ENCODE assay signal across 11 cellular contexts in the genomic region with DNA sequence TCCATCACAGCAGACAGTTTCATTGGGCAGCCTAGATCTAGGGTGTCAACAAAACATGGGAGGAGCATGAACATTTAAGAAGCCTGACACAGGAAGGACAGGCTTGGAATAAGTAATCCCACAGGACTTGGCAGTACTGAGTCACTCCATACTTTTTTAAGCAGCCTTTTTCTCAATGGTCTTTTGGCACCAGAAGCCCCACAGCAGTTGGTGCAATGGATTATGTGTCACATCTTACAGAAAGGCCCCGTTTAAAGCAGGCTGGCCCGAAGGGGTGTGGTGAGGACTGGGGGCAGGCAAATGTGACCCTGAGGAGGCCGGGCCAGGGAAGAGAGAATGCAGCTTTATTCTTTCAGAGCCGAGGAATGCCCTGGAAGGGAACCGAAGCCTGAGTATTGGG. TPM values are rescaled to one million over a fixed set of nuclear protein-coding genes. Genes with fewer than 3 reads are reported as not detected.
A peak's percentile ranks its signal among the peaks of the same experiment; 100 is the strongest.
DNase-seq lines count a peak whose midpoint lies in the region; ATAC-seq and TF ChIP-seq lines count a peak whose summit lies in the region.
"Had no signal": no experiment of that assay in that cellular context is flagged by ENCODE, and none has a peak within 500 bp of the region (broad histone marks: within the 10 kb centered on the region; RNA-seq: fewer than 3 reads in every experiment).

No MANE protein-coding gene starts in this region.

- H3K9me3 Mint-ChIP-seq in stimulated activated naive CD8-positive, alpha-beta T cell treated with anti-CD3 and anti-CD28 coated beads, Interleukin-15, amount 100 ng/mL, for 72 hours: peaks cover 0 to 6% of the 10 kb centered on the region in 2 donors

- no peaks in the 10 kb centered on the region for H3K4me1 Mint-ChIP-seq in stimulated activated naive CD8-positive, alpha-beta T cell treated with anti-CD3 and anti-CD28 coated beads, Interleukin-15, amount 100 ng/mL, for 72 hours

- H3K27ac ChIP-seq in heart right ventricle: peak overlapping the region in 9 of 10 donors; percentile 4 to 82 (median 64)

- intact Hi-C loops in heart right ventricle (cut with DNase I): no loop called here

- H3K4me3 ChIP-seq in heart right ventricle (peak overlapping the region in 2 of 10 donors; percentile 9 to 10), skeletal muscle satellite cell (ENCODE audit: low read length) (peak overlapping the region; percentile 40)

- no peaks in the 10 kb centered on the region for H3K27me3 Mint-ChIP-seq in stimulated activated naive CD8-positive, alpha-beta T cell treated with anti-CD3 and anti-CD28 coated beads, Interleukin-15, amount 100 ng/mL, for 72 hours

- peak; percentile 25 to 84 (median 48) for ATAC-seq in heart right ventricle
- no peak for ATAC-seq in stimulated activated naive CD8-positive, alpha-beta T cell treated with anti-CD3 and anti-CD28 coated beads, Interleukin-15, amount 100 ng/mL, for 72 hours
- no peak for ATAC-seq in GM21723 (IDR thresholded peaks at IDR 0.05; ENCODE audit: unreplicated experiment)
- ATAC-seq: naive thymus-derived CD8-positive, alpha-beta T cell; stimulated activated naive CD8-positive, alpha-beta T cell treated with anti-CD3 and anti-CD28 coated beads, Interleukin-15, Interleukin-2, amounts not matched to agents 100 U/mL and 50 U/mL, for 24 hours had no signal

- peak overlapping the region; percentile 35 for H3K9ac ChIP-seq in skeletal muscle satellite cell (ENCODE audit: low read depth, low read length)

- H3K9me3 ChIP-seq in heart right ventricle (peaks cover 0 to 14% (median 0%) of the 10 kb centered on the region in 11 donors), skeletal muscle satellite cell (replicated peaks; ENCODE audit: low read length) (no peaks in the 10 kb centered on the region)

- H3K27me3 ChIP-seq in heart right ventricle: no peaks in the 10 kb centered on the region
- no peaks in the 10 kb centered on the region for H3K27me3 ChIP-seq in skeletal muscle satellite cell (ENCODE audit: control insufficient read depth, insufficient read depth, low read length)

- peak overlapping the region; percentile 73 for H3K4me2 ChIP-seq in skeletal muscle satellite cell (ENCODE audit: low read length)

- DNase-seq in GM04504 (ENCODE audit: low read depth) (peak; percentile 73), amniotic stem cell (lab: John Stamatoyannopoulos, UW) (peak; percentile 32), heart right ventricle (peak in 1 of 2 donors; percentile 37), NAMALWA (ENCODE audit: low spot score) (no peak), NOMO-1 (lab: John Stamatoyannopoulos, UW; ENCODE audit: unreplicated experiment in 2 of 2) (no peak)
- no peak for DNase-seq in stimulated activated naive CD8-positive, alpha-beta T cell treated with anti-CD3 and anti-CD28 coated beads, Interleukin-15, amount 100 ng/mL, for 72 hours
- DNase-seq: MV-4-11; naive thymus-derived CD8-positive, alpha-beta T cell; stimulated activated naive CD8-positive, alpha-beta T cell treated with anti-CD3 and anti-CD28 coated beads, Interleukin-15, Interleukin-2, amounts not matched to agents 100 U/mL and 50 U/mL, for 24 hours had no signal

- H3K4me1 ChIP-seq in heart right ventricle (peaks cover 18 to 89% (median 81%) of the 10 kb centered on the region in 9 donors), skeletal muscle satellite cell (ENCODE audit: control insufficient read depth, insufficient read depth, low read length) (peaks cover 37% of the 10 kb centered on the region)

- H3K27ac Mint-ChIP-seq in stimulated activated naive CD8-positive, alpha-beta T cell treated with anti-CD3 and anti-CD28 coated beads, Interleukin-15, amount 100 ng/mL, for 72 hours: no peak overlapping the region

- no peak overlapping the region for H3K4me3 Mint-ChIP-seq in stimulated activated naive CD8-positive, alpha-beta T cell treated with anti-CD3 and anti-CD28 coated beads, Interleukin-15, amount 100 ng/mL, for 72 hours
- H3K4me3 Mint-ChIP-seq: naive thymus-derived CD8-positive, alpha-beta T cell had no signal

- 5 to 8% methylated on average over 5 of the region's 5 CpGs for WGBS in heart right ventricle, 2 donors

- H3K36me3 ChIP-seq in heart right ventricle (peaks cover 0 to 6% (median 0%) of the 10 kb centered on the region in 9 donors), skeletal muscle satellite cell (ENCODE audit: insufficient read depth, low read length) (no peaks in the 10 kb centered on the region)

- no peak for TF ChIP-seq CTCF in heart right ventricle (IDR thresholded peaks at IDR 0.05)

RNA-seq across cellular contexts. Expression of a gene that starts 26.6 kb away (rescaled TPM):
- 100 to 1,000 TPM; 366 to 643 (median 507) TPM for total RNA-seq in heart right ventricle
- polyA plus RNA-seq in heart right ventricle: 100 to 1,000 TPM in 1 of 2 donors, 10 to 100 TPM in 1; 91.1 to 142 TPM
- 214 and 220 TPM in 2 replicates for total RNA-seq in skeletal muscle satellite cell (2012; rRNA removed)

Comparison
In these comparisons a context has a peak if more than half of its experiments do, and no peak if none do; other contexts are left out.
1. DNase-seq: peak in GM04504 (single experiment) and amniotic stem cell (single experiment); none in stimulated activated naive CD8-positive, alpha-beta T cell treated with anti-CD3 and anti-CD28 coated beads, Interleukin-15, amount 100 ng/mL, for 72 hours (0 of 2), NAMALWA (single experiment) and NOMO-1 (0 of 2).
2. ATAC-seq: peak in heart right ventricle (8 of 8); none in stimulated activated naive CD8-positive, alpha-beta T cell treated with anti-CD3 and anti-CD28 coated beads, Interleukin-15, amount 100 ng/mL, for 72 hours (single experiment) and GM21723 (single experiment).